Comparison of ENCODE assay signal across 2 cellular contexts in the genomic region with DNA sequence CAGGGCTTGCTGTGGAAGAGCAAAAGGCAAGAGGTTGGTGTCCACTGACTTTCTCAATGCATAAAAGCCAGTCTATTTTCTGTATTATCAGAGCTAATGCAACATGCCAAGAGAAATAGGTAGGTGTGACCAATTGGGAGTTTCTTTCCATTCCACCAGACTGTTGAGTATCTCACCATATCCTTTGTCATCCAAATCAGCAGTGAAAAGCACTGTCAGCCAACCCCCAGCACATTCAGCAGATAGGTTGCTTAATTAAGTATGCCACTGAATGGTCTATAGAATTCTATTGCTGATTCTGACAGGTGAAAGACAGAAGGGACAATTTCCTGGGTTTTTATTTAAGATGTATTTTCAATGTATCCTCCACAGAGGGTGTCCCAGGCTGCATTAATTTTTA.
TF ChIP-seq lines count a peak whose summit lies in the region.

No MANE protein-coding gene starts in this region.

TF ChIP-seq in GM23338, 12 proteins besides CTCF, POLR2A, EP300 and RAD21 (continued from another document):
- TF ChIP-seq, protein P1, sequence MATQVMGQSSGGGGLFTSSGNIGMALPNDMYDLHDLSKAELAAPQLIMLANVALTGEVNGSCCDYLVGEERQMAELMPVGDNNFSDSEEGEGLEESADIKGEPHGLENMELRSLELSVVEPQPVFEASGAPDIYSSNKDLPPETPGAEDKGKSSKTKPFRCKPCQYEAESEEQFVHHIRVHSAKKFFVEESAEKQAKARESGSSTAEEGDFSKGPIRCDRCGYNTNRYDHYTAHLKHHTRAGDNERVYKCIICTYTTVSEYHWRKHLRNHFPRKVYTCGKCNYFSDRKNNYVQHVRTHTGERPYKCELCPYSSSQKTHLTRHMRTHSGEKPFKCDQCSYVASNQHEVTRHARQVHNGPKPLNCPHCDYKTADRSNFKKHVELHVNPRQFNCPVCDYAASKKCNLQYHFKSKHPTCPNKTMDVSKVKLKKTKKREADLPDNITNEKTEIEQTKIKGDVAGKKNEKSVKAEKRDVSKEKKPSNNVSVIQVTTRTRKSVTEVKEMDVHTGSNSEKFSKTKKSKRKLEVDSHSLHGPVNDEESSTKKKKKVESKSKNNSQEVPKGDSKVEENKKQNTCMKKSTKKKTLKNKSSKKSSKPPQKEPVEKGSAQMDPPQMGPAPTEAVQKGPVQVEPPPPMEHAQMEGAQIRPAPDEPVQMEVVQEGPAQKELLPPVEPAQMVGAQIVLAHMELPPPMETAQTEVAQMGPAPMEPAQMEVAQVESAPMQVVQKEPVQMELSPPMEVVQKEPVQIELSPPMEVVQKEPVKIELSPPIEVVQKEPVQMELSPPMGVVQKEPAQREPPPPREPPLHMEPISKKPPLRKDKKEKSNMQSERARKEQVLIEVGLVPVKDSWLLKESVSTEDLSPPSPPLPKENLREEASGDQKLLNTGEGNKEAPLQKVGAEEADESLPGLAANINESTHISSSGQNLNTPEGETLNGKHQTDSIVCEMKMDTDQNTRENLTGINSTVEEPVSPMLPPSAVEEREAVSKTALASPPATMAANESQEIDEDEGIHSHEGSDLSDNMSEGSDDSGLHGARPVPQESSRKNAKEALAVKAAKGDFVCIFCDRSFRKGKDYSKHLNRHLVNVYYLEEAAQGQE (IDR thresholded peaks at IDR 0.05; ENCODE audit: unreplicated experiment) = no peak
- TF ChIP-seq CREB1 (CRISPR knock-in tag; IDR thresholded peaks at IDR 0.05; ENCODE audit: low read depth) (no peak), EZH2phosphoT487 (IDR thresholded peaks at IDR 0.05; ENCODE audit: unreplicated experiment) (no peak), ZNF331 (CRISPR knock-in tag; IDR thresholded peaks at IDR 0.05; ENCODE audit: low read depth) (no peak), JUNB (IDR thresholded peaks at IDR 0.05; ENCODE audit: unreplicated experiment) (no peak), ZNF462 (CRISPR knock-in tag; IDR thresholded peaks at IDR 0.05) (no peak)

TF ChIP-seq in WTC11, 78 proteins besides CTCF, POLR2A, EP300 and RAD21 (continued from another document):
- TF ChIP-seq, protein P2, sequence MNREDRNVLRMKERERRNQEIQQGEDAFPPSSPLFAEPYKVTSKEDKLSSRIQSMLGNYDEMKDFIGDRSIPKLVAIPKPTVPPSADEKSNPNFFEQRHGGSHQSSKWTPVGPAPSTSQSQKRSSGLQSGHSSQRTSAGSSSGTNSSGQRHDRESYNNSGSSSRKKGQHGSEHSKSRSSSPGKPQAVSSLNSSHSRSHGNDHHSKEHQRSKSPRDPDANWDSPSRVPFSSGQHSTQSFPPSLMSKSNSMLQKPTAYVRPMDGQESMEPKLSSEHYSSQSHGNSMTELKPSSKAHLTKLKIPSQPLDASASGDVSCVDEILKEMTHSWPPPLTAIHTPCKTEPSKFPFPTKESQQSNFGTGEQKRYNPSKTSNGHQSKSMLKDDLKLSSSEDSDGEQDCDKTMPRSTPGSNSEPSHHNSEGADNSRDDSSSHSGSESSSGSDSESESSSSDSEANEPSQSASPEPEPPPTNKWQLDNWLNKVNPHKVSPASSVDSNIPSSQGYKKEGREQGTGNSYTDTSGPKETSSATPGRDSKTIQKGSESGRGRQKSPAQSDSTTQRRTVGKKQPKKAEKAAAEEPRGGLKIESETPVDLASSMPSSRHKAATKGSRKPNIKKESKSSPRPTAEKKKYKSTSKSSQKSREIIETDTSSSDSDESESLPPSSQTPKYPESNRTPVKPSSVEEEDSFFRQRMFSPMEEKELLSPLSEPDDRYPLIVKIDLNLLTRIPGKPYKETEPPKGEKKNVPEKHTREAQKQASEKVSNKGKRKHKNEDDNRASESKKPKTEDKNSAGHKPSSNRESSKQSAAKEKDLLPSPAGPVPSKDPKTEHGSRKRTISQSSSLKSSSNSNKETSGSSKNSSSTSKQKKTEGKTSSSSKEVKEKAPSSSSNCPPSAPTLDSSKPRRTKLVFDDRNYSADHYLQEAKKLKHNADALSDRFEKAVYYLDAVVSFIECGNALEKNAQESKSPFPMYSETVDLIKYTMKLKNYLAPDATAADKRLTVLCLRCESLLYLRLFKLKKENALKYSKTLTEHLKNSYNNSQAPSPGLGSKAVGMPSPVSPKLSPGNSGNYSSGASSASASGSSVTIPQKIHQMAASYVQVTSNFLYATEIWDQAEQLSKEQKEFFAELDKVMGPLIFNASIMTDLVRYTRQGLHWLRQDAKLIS (CRISPR knock-in tag; IDR thresholded peaks at IDR 0.05; ENCODE audit: borderline replicate concordance) = no peak
- TF ChIP-seq ZMAT4 (CRISPR knock-in tag; IDR thresholded peaks at IDR 0.05) (no peak), GTF2I (CRISPR knock-in tag; conservative IDR thresholded peaks at IDR 0.05) (no peak), USF2 (CRISPR knock-in tag; IDR thresholded peaks at IDR 0.05) (no peak)
TF ChIP-seq in WTC11: peak in this region for 0.
